In the genomic region with DNA sequence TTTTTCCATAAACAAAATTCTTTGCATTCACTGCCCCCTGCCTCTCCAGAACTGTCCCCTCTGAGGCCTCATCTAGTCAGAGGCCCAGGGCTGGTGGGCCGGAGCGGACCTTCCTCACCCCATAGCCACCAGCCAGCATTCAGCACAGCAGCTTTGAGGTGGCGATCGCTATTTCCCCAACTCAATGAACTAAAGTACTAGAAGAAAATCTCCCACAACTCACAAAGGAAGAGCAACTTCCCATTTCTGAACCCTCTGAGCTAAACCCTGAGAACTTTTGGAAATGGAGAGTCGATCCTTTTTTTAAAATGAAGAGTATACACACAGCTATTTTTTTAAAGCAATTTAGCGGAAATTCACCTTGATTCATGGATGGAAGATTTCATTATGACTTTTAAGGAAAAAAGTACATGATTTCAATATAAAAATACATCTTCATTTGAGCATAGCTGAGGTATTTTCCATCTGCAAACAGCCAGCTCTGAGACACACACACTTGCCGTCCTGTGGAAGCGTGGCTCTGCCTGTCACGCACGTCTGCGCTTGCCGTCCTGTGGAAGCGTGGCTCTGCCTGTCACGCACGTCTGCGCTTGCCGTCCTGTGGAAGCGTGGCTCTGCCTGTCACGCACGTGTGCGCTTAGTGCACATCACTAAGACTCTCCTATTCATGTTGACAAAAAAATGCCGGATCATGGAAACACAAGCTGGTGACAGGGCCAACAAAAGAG, we compare ENCODE assay signal across 17 cellular contexts.
DNase-seq lines count a peak whose midpoint lies in the region; ATAC-seq, FAIRE-seq and TF ChIP-seq lines count a peak whose summit lies in the region.
"Had no signal": no experiment of that assay in that cellular context is flagged by ENCODE, and none has a peak within 500 bp of the region (broad histone marks: within the 10 kb centered on the region; RNA-seq: fewer than 3 reads in every experiment).

No MANE protein-coding gene starts in this region.

- TF ChIP-seq POLR2A in H1 (IDR thresholded peaks at IDR 0.05; ENCODE audit: control extremely low read depth in 1 of 2, low read depth in 2 of 2, low read length in 2 of 2) (no peak), ovary (IDR thresholded peaks at IDR 0.05) (no peak)

- no peak overlapping the region for H3K23ac ChIP-seq in H1 (ENCODE audit: insufficient read length)

- no peaks in the 10 kb centered on the region for H4K20me1 ChIP-seq in H1 (replicated peaks in 1 of 2; ENCODE audit: control insufficient read depth in 1 of 2, insufficient read depth in 2 of 2, low read length in 2 of 2)

- TF ChIP-seq CTCF in H1 (IDR thresholded peaks at IDR 0.05; ENCODE audit: control extremely low read depth in 1 of 3, insufficient read depth in 1 of 3, low read depth in 1 of 3, low read length in 3 of 3) (no peak), GM10266 (IDR thresholded peaks at IDR 0.05; ENCODE audit: control insufficient read depth, insufficient read depth, low read depth, missing control alignments) (no peak), ovary (IDR thresholded peaks at IDR 0.05) (no peak)

- H3K4ac ChIP-seq in H1 (replicated peaks; ENCODE audit: insufficient read length, low read depth, low read length) = no peak overlapping the region

- no peak overlapping the region for H3K4me2 ChIP-seq in H1 (ENCODE audit: insufficient read depth in 1 of 2, low read depth in 2 of 2, low read length in 2 of 2)

- H3K36me3 Mint-ChIP-seq in activated CD4-positive, alpha-beta T cell treated with anti-CD3 and anti-CD28 coated beads for 36 hours (ENCODE audit: low read depth) = no peaks in the 10 kb centered on the region

- WGBS in H1 (ENCODE audit: extremely low coverage in 1 of 2, insufficient coverage in 1 of 2, insufficient read length in 1 of 2, insufficient replicate concordance in 2 of 2, low coverage in 1 of 2, low lambda C conversion rate in 2 of 2, missing lambda C conversion rate in 1 of 2), 2 experiments = 89% methylated on average over 22 of the region's 22 CpGs; no CpG with 5 or more reads in 1 of the 2 experiments
- WGBS in ovary, 3 donors = 90 to 96% (median 95%) methylated on average over 22 of the region's 22 CpGs

- no peaks in the 10 kb centered on the region for H3K27me3 ChIP-seq in H1 (replicated peaks in 1 of 4; ENCODE audit: control insufficient read depth in 3 of 4, extremely low read depth in 1 of 4, insufficient read depth in 3 of 4, low read length in 3 of 4)
- H3K27me3 ChIP-seq in ovary = no peaks in the 10 kb centered on the region

- no peak overlapping the region for H3K14ac ChIP-seq in H1 (ENCODE audit: insufficient read length)

- H3K9me3 ChIP-seq in H1 (ENCODE audit: insufficient read depth in 2 of 2, low read depth in 1 of 2, low read length in 1 of 2) (peaks cover 0 to 6% of the 10 kb centered on the region in 2 experiments; a peak in 1 of 4 replicates), ovary (no peaks in the 10 kb centered on the region)

- no peak overlapping the region for H3K4me3 ChIP-seq in H1 (ENCODE audit: extremely low read depth in 1 of 4, insufficient read depth in 2 of 4, low read depth in 3 of 4, low read length in 4 of 4)
- H3K4me3 ChIP-seq in ovary = no peak overlapping the region

- 0 out of 2 replicates have a peak overlapping the region, but pooled peaks have one; percentile 17 for H2BK12ac ChIP-seq in H1 (ENCODE audit: low read depth, low read length)

- H3K18ac ChIP-seq in H1 (ENCODE audit: extremely low read depth, low read length) = no peak overlapping the region; the same call in 1 of the 2 replicates

- no peaks in the 10 kb centered on the region for H3K9me3 Mint-ChIP-seq in activated CD4-positive, alpha-beta T cell treated with anti-CD3 and anti-CD28 coated beads for 36 hours (ENCODE audit: low read depth)
- H3K9me3 Mint-ChIP-seq: CD4-positive, alpha-beta memory T cell had no signal

- no peak overlapping the region for H4K91ac ChIP-seq in H1 (replicated peaks; ENCODE audit: insufficient read length, low read length)

- no peak overlapping the region for H2BK120ac ChIP-seq in H1 (replicated peaks; ENCODE audit: low read depth, low read length)

- peak; percentile 2 for DNase-seq in activated CD4-positive, alpha-beta T cell treated with anti-CD3 and anti-CD28 coated beads for 36 hours
- no peak for DNase-seq in activated CD4-positive, alpha-beta T cell treated with anti-CD3 and anti-CD28 coated beads for 4 hours
- DNase-seq in Kasumi-1 (lab: John Stamatoyannopoulos, UW) (peak; percentile 37 to 61), H1 (ENCODE audit: low read depth in 1 of 2, low spot score in 2 of 2) (no peak), posterior vena cava (ENCODE audit: low spot score) (peak; percentile 7), GM10266 (ENCODE audit: extremely low spot score) (no peak), ovary (no peak)
- DNase-seq in activated T-cell treated with anti-CD3 and anti-CD28 coated beads, Interleukin-2, amount 50 U/mL, for 1 hour = no peak
- DNase-seq: CD4-positive, alpha-beta memory T cell; GOT3; MV-4-11; NCI-H187; NCI-H2107; NCI-H510A treated with DMSO at 0.1 percent for 48 hours; NCI-H82; SHP77 treated with DMSO at 0.1 percent for 48 hours had no signal

- no peaks in the 10 kb centered on the region for H3K4me1 Mint-ChIP-seq in activated CD4-positive, alpha-beta T cell treated with anti-CD3 and anti-CD28 coated beads for 36 hours

- no peaks in the 10 kb centered on the region for H3K79me2 ChIP-seq in H1 (ENCODE audit: control insufficient read depth in 1 of 2, insufficient read depth in 2 of 2, low read length in 2 of 2)

- H2BK5ac ChIP-seq in H1 (ENCODE audit: low read depth, low read length) = no peak overlapping the region

- H4K5ac ChIP-seq in H1 (ENCODE audit: insufficient read length, low read depth, low read length) = no peak overlapping the region

- H3K4me1 ChIP-seq in H1 (replicated peaks in 1 of 4; ENCODE audit: control insufficient read depth in 3 of 4, insufficient read depth in 4 of 4, low read length in 3 of 4) = no peaks in the 10 kb centered on the region; a peak in 1 of 7 replicates
- peaks cover 16% of the 10 kb centered on the region for H3K4me1 ChIP-seq in ovary (ENCODE audit: insufficient read depth)

- FAIRE-seq in H1 (lab: Jason Lieb, UNC) = no peak
- FAIRE-seq: A204.1 had no signal

- CTCF ChIA-PET in activated CD4-positive, alpha-beta T cell treated with anti-CD3 and anti-CD28 coated beads for 36 hours (lab: Charles Lee) = interaction anchor here (1.5 kb wide), 1 partner anchor 10 kb away, joined by 6 read pairs; no protein-coding TSS in a partner anchor
- CTCF ChIA-PET in H1 (lab: Charles Lee; ENCODE audit: partially characterized antibody) = interaction anchor here (0.9 to 1.9 kb wide), 4 partner anchors 11 to 77 kb away, joined by 3 to 13 read pairs (median 4); no protein-coding TSS in a partner anchor

- no peak for ATAC-seq in activated CD4-positive, alpha-beta T cell treated with anti-CD3 and anti-CD28 coated beads for 36 hours

- POLR2A ChIA-PET in activated CD4-positive, alpha-beta T cell treated with anti-CD3 and anti-CD28 coated beads for 36 hours (lab: Charles Lee) = no interaction called here
- POLR2A ChIA-PET in H1 (lab: Charles Lee; ENCODE audit: partially characterized antibody) = interaction anchor here (1.0 to 1.1 kb wide), 2 partner anchors 10 to 11 kb away, joined by 3 read pairs; no protein-coding TSS in a partner anchor

- no peaks in the 10 kb centered on the region for H3K79me1 ChIP-seq in H1 (ENCODE audit: low read depth, low read length)

- intact Hi-C loops in activated CD4-positive, alpha-beta T cell treated with anti-CD3 and anti-CD28 coated beads for 36 hours (cut with DNase I, micrococcal nuclease) = no loop called here
- intact Hi-C loops in posterior vena cava (cut with DNase I) (no loop called here), ovary (cut with DNase I) (no loop called here)

- no peak overlapping the region for H2BK15ac ChIP-seq in H1 (ENCODE audit: low read length)

- no peak overlapping the region for H3K9ac ChIP-seq in H1 (replicated peaks in 1 of 4; ENCODE audit: extremely low read depth in 1 of 4, low read depth in 3 of 4, low read length in 3 of 4)

- TF ChIP-seq EP300 in H1 (IDR thresholded peaks at IDR 0.05; ENCODE audit: borderline replicate concordance in 1 of 2, low read depth in 2 of 2, low read length in 2 of 2) = no peak
- no peak for TF ChIP-seq EP300 in ovary (IDR thresholded peaks at IDR 0.05)

- no peaks in the 10 kb centered on the region for H3K27me3 Mint-ChIP-seq in activated CD4-positive, alpha-beta T cell treated with anti-CD3 and anti-CD28 coated beads for 36 hours
- H3K27me3 Mint-ChIP-seq: CD4-positive, alpha-beta memory T cell had no signal

- H3K23me2 ChIP-seq in H1 (ENCODE audit: low read depth, low read length) = no peaks in the 10 kb centered on the region

- H3K56ac ChIP-seq in H1 (replicated peaks; ENCODE audit: insufficient read length, low read depth, low read length) = no peak overlapping the region

- no peak overlapping the region for H3K4me3 Mint-ChIP-seq in activated CD4-positive, alpha-beta T cell treated with anti-CD3 and anti-CD28 coated beads for 36 hours
- H3K4me3 Mint-ChIP-seq: CD4-positive, alpha-beta memory T cell had no signal

- no peak overlapping the region for H2AK5ac ChIP-seq in H1 (ENCODE audit: low read depth, low read length)

- no peak overlapping the region for H4K8ac ChIP-seq in H1 (ENCODE audit: extremely low read depth, insufficient read depth, low read length)

- H3K36me3 ChIP-seq in H1 (ENCODE audit: control insufficient read depth in 2 of 4, insufficient read depth in 4 of 4, low read length in 3 of 4) = no peaks in the 10 kb centered on the region
- H3K36me3 ChIP-seq in ovary = no peaks in the 10 kb centered on the region

- no peak overlapping the region for H2BK20ac ChIP-seq in H1 (ENCODE audit: low read length)

- H2AFZ ChIP-seq in H1 (ENCODE audit: low read length) = no peak overlapping the region

- H3K27ac ChIP-seq in H1 (ENCODE audit: low read depth, low read length) (no peak overlapping the region), ovary (peak overlapping the region in 1 of 2 donors; percentile 80)

- no peak for TF ChIP-seq RAD21 in H1 (IDR thresholded peaks at IDR 0.05 in 1 of 2, conservative IDR thresholded peaks at IDR 0.05 in 1 of 2; ENCODE audit: low read depth in 2 of 2, low read length in 2 of 2)

- H3K27ac Mint-ChIP-seq in activated CD4-positive, alpha-beta T cell treated with anti-CD3 and anti-CD28 coated beads for 36 hours = peak overlapping the region; percentile 19

TF ChIP-seq in H1, 55 proteins besides CTCF, POLR2A, EP300 and RAD21 (continues in another document):
- TF ChIP-seq CEBPB (IDR thresholded peaks at IDR 0.05; ENCODE audit: low read depth, low read length) = no peak
- TF ChIP-seq SIRT6 (IDR thresholded peaks at IDR 0.05; ENCODE audit: low read length) = no peak
- TF ChIP-seq RBBP5 (IDR thresholded peaks at IDR 0.05; ENCODE audit: borderline replicate concordance, low read depth, low read length) = no peak
- no peak for TF ChIP-seq CTBP2 (IDR thresholded peaks at IDR 0.05; ENCODE audit: borderline replicate concordance, insufficient read depth, insufficient read length, low read length)
- no peak for TF ChIP-seq BACH1 (IDR thresholded peaks at IDR 0.05; ENCODE audit: low read length)
- TF ChIP-seq HDAC2 (IDR thresholded peaks at IDR 0.05; ENCODE audit: borderline replicate concordance in 1 of 2, low read depth in 2 of 2, low read length in 2 of 2) = no peak
- TF ChIP-seq RXRA (IDR thresholded peaks at IDR 0.05; ENCODE audit: insufficient read depth, low read depth, low read length) = no peak
- TF ChIP-seq RFX5 (IDR thresholded peaks at IDR 0.05; ENCODE audit: borderline replicate concordance, low read depth, low read length) = no peak

Comparison
In these comparisons a context has a peak if more than half of its experiments do, and no peak if none do; other contexts are left out.
1. DNase-seq: peak in activated CD4-positive, alpha-beta T cell treated with anti-CD3 and anti-CD28 coated beads for 36 hours (single experiment), Kasumi-1 (2 of 2) and posterior vena cava (single experiment); none in activated CD4-positive, alpha-beta T cell treated with anti-CD3 and anti-CD28 coated beads for 4 hours (0 of 2), H1 (0 of 2), GM10266 (single experiment), ovary (0 of 5) and activated T-cell treated with anti-CD3 and anti-CD28 coated beads, Interleukin-2, amount 50 U/mL, for 1 hour (single experiment).